Comparison of ENCODE assay signal across 12 cellular contexts in genomic region chr20:32050851-32051556, GRCh38. TPM values are rescaled to one million over a fixed set of nuclear protein-coding genes. Genes with fewer than 3 reads are reported as not detected.
DNase-seq lines count a peak whose midpoint lies in the region; ATAC-seq, FAIRE-seq and TF ChIP-seq lines count a peak whose summit lies in the region.
"Had no signal": no experiment of that assay in that cellular context is flagged by ENCODE, and none has a peak within 500 bp of the region (broad histone marks: within the 10 kb centered on the region; RNA-seq: fewer than 3 reads in every experiment).

No MANE protein-coding gene starts in this region.

- peak; percentile 91 for DNase-seq in Right ventricle myocardium inferior (ENCODE audit: missing footprints)
- no peak for DNase-seq in right atrium auricular region (ENCODE audit: low spot score)
- DNase-seq in astrocyte (ENCODE audit: low read depth): no peak
- DNase-seq in lower leg skin (ENCODE audit: low spot score in 2 of 2): peak; percentile 29 to 87
- DNase-seq in upper lobe of right lung: peak; percentile 77
- no peak for DNase-seq in activated CD8-positive, alpha-beta memory T cell treated with anti-CD3 and anti-CD28 coated beads, Interleukin-2, amount 50 U/mL, for 4 hours
- DNase-seq: activated T-cell treated with anti-CD3 and anti-CD28 coated beads, Interleukin-2, amount 50 U/mL, for 24 hours; NCI-H82; posterior cingulate gyrus had no signal

- peaks cover 3% of the 10 kb centered on the region for H3K36me3 Mint-ChIP-seq in astrocyte (ENCODE audit: low read depth, unreplicated experiment)

- no peaks in the 10 kb centered on the region for H4K20me1 ChIP-seq in astrocyte (ENCODE audit: insufficient read depth, low read length)

- no peaks in the 10 kb centered on the region for H3K36me3 ChIP-seq in right atrium auricular region
- H3K36me3 ChIP-seq in astrocyte (ENCODE audit: insufficient read depth, low read length): no peaks in the 10 kb centered on the region
- no peaks in the 10 kb centered on the region for H3K36me3 ChIP-seq in upper lobe of right lung

- TF ChIP-seq CTCF in right atrium auricular region (IDR thresholded peaks at IDR 0.05): no peak
- no peak for TF ChIP-seq CTCF in astrocyte (IDR thresholded peaks at IDR 0.05; ENCODE audit: insufficient read depth, low read depth, low read length)
- TF ChIP-seq CTCF in lower leg skin (IDR thresholded peaks at IDR 0.05): no peak
- no peak for TF ChIP-seq CTCF in upper lobe of right lung (IDR thresholded peaks at IDR 0.05)

- H3K27me3 Mint-ChIP-seq in astrocyte (ENCODE audit: low read depth, unreplicated experiment): peaks cover 46% of the 10 kb centered on the region

- H3K9ac ChIP-seq in astrocyte (ENCODE audit: low read length): no peak overlapping the region

- H3K4me1 ChIP-seq in right atrium auricular region: peaks cover 0 to 19% of the 10 kb centered on the region in 2 donors
- no peaks in the 10 kb centered on the region for H3K4me1 ChIP-seq in astrocyte (ENCODE audit: insufficient read depth, low read length)
- H3K4me1 ChIP-seq in upper lobe of right lung: peaks cover 10% of the 10 kb centered on the region

- no peak overlapping the region for H3K27ac Mint-ChIP-seq in astrocyte (ENCODE audit: unreplicated experiment)
- H3K27ac Mint-ChIP-seq: activated T-cell treated with anti-CD3 and anti-CD28 coated beads, Interleukin-2, amount 50 U/mL, for 24 hours had no signal

- FAIRE-seq in astrocyte (lab: Jason Lieb, UNC): no peak

- peak overlapping the region; percentile 20 for H3K4me3 Mint-ChIP-seq in astrocyte (ENCODE audit: unreplicated experiment)

- H3K9me3 Mint-ChIP-seq in astrocyte (ENCODE audit: unreplicated experiment): peaks cover 17% of the 10 kb centered on the region
- H3K9me3 Mint-ChIP-seq: activated T-cell treated with anti-CD3 and anti-CD28 coated beads, Interleukin-2, amount 50 U/mL, for 24 hours had no signal

- H3K27ac ChIP-seq in right atrium auricular region (no peak overlapping the region), astrocyte (ENCODE audit: low read depth, low read length) (no peak overlapping the region), upper lobe of right lung (peak overlapping the region; percentile 47)
- H3K27ac ChIP-seq: epithelial cell of prostate had no signal

- intact Hi-C loops in Right ventricle myocardium inferior (cut with DNase I) (no loop called here), lower leg skin (cut with DNase I; ENCODE audit: low total_unique reads) (no loop called here), upper lobe of right lung (cut with DNase I) (no loop called here)

- no peak overlapping the region for H2AFZ ChIP-seq in astrocyte (ENCODE audit: low read depth, low read length)

- no peak overlapping the region for H3K4me2 ChIP-seq in astrocyte (ENCODE audit: low read length)

- H3K4me3 ChIP-seq in right atrium auricular region (no peak overlapping the region), astrocyte (ENCODE audit: insufficient read depth, low read depth, low read length) (no peak overlapping the region), lower leg skin (ENCODE audit: low read depth, poor library complexity, severe bottlenecking) (no peak overlapping the region), upper lobe of right lung (peak overlapping the region; percentile 46)

- ATAC-seq in Right ventricle myocardium inferior (peak; percentile 74), upper lobe of right lung (peak; percentile 80), GM18873 (IDR thresholded peaks at IDR 0.05; ENCODE audit: low FRiP score, unreplicated experiment) (no peak), GM21526 (IDR thresholded peaks at IDR 0.05; ENCODE audit: low FRiP score, unreplicated experiment) (no peak)

- H3K4me1 Mint-ChIP-seq in astrocyte (ENCODE audit: low read depth, unreplicated experiment): no peaks in the 10 kb centered on the region

- H3K27me3 ChIP-seq in right atrium auricular region (peaks cover 9 to 10% of the 10 kb centered on the region in 2 donors), astrocyte (ENCODE audit: insufficient read depth, low read length) (peaks cover 59% of the 10 kb centered on the region), upper lobe of right lung (peaks cover 47% of the 10 kb centered on the region)

- no peaks in the 10 kb centered on the region for H3K9me3 ChIP-seq in right atrium auricular region
- H3K9me3 ChIP-seq in astrocyte (ENCODE audit: insufficient read depth, low read depth, low read length): no peaks in the 10 kb centered on the region
- H3K9me3 ChIP-seq in upper lobe of right lung: no peaks in the 10 kb centered on the region

- TF ChIP-seq POLR2A in lower leg skin (IDR thresholded peaks at IDR 0.05): no peak

- 20 to 21% methylated on average over 16 to 17 of the region's 17 CpGs for WGBS in lower leg skin, 2 donors

- H3K79me2 ChIP-seq in astrocyte (ENCODE audit: insufficient read depth, low read length): no peaks in the 10 kb centered on the region

RNA-seq across cellular contexts. Expression of gene HCK, which starts 1.0 kb away (rescaled TPM):
- total RNA-seq in Right ventricle myocardium inferior (7.0 TPM), right atrium auricular region (1 to 10 TPM; 2.3 to 9.2 TPM), astrocyte (0.34 and 0.53 TPM in 2 replicates), lower leg skin (10 to 100 TPM in 1 of 4 donors, 1 to 10 TPM in 3; 7.0 to 10.2 (median 8.7) TPM), upper lobe of right lung (49.0 TPM)

RNA-seq across cellular contexts. Expression of gene CCM2L, which starts 40.8 kb away (rescaled TPM):
- total RNA-seq in Right ventricle myocardium inferior (10.3 TPM), right atrium auricular region (1 to 10 TPM; 6.0 to 8.1 TPM), astrocyte (0.11 TPM in 1 of 2 replicates, not detected in the other), lower leg skin (1 to 10 TPM in 2 of 4 donors, under 1 TPM in 2; 0.65 to 4.4 (median 2.5) TPM), upper lobe of right lung (23.2 TPM)

RNA-seq across cellular contexts. Expression of gene TM9SF4, which starts 58.5 kb away (rescaled TPM):
- total RNA-seq in Right ventricle myocardium inferior: 25.3 TPM
- total RNA-seq in right atrium auricular region: 10 to 100 TPM; 28.5 to 30.6 TPM
- total RNA-seq in astrocyte: 64.0 and 71.8 TPM in 2 replicates
- total RNA-seq in lower leg skin: 10 to 100 TPM; 42.2 to 49.5 (median 47.3) TPM
- 49.2 TPM for total RNA-seq in upper lobe of right lung

Comparison
In these comparisons a context has a peak if more than half of its experiments do, and no peak if none do; other contexts are left out.
1. DNase-seq: peak in Right ventricle myocardium inferior (single experiment), lower leg skin (2 of 2) and upper lobe of right lung (single experiment); none in right atrium auricular region (single experiment), astrocyte (single experiment) and activated CD8-positive, alpha-beta memory T cell treated with anti-CD3 and anti-CD28 coated beads, Interleukin-2, amount 50 U/mL, for 4 hours (single experiment).
2. ATAC-seq: peak in Right ventricle myocardium inferior (single experiment) and upper lobe of right lung (single experiment); none in GM18873 (single experiment) and GM21526 (single experiment).